ENCODE assay signal across 1 cellular context in genomic region chr5:120367896-120368634, GRCh38.
TF ChIP-seq lines count a peak whose summit lies in the region.

No MANE protein-coding gene starts in this region.

TF ChIP-seq in H1, 55 proteins besides CTCF, POLR2A, EP300 and RAD21:
- no peak for TF ChIP-seq CBX8 (IDR thresholded peaks at IDR 0.05; ENCODE audit: borderline replicate concordance, low read depth, low read length)
- no peak for TF ChIP-seq BCL11A (IDR thresholded peaks at IDR 0.05; ENCODE audit: low read depth in 2 of 2, low read length in 2 of 2)
- TF ChIP-seq KDM1A (IDR thresholded peaks at IDR 0.05; ENCODE audit: borderline replicate concordance, low read length), result no peak
- no peak for TF ChIP-seq MAX (IDR thresholded peaks at IDR 0.05)
- TF ChIP-seq RBBP5 (IDR thresholded peaks at IDR 0.05; ENCODE audit: borderline replicate concordance, low read depth, low read length), result no peak
- TF ChIP-seq SIX5 (IDR thresholded peaks at IDR 0.05; ENCODE audit: low read depth, low read length), result no peak
TF ChIP-seq in H1: peak in this region for 0.
